Comparison of ENCODE assay signal across 8 cellular contexts in the genomic region with DNA sequence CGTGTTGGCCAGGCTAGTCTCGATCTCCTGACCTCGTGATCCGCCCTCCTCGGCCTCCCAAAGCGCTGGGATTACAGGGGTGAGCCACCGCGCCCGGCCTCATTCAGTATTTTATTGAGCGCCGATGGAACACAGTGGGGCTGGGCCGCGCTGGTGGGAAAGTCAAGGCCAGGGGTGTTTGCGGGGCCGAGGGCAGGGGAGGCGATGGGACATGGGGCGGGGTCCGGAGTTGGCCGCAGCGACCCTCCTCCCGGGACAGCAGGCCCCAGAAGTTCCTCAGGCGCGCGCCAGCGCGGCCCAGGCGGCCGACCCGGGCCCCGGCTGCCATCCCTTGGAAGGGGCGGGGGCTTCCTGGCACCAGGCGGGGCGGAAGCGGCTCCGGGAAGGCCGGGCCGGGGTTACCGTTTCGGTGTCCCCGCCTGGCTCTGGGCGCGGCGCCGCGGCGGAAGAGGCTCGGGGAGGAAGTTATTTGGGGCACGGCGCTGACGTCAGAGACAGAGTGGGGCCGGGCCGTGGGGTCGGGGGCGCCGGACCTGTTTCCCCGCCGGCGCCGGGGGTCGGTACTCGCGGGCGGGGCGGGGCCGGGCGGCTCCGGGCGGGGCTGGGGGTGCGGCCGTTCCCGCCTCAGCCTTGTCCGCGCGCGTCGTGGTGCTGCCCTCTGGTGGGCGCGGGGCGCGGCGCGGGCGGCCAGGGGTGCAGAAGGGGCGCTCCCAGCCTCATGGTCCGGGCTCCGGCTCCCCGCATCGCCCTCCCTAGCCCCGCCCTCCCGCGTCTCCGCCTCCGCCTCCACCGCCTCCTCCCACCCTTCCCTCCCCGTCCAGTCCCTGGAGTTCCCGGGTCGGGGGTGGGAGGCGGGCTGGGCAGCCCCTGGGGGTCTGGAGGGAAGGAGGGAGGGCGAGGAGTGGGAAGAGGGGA. TPM values are rescaled to one million over a fixed set of nuclear protein-coding genes. Genes with fewer than 3 reads are reported as not detected.
DNase-seq lines count a peak whose midpoint lies in the region; FAIRE-seq and TF ChIP-seq lines count a peak whose summit lies in the region.

No MANE protein-coding gene starts in this region.

- H3K9me2 ChIP-seq in Loucy (replicated peaks; ENCODE audit: low read depth, low read length), result no peaks in the 10 kb centered on the region

- no peaks in the 10 kb centered on the region for H3K27me3 ChIP-seq in Loucy (ENCODE audit: insufficient read depth, low read length, poor library complexity, severe bottlenecking)
- no peaks in the 10 kb centered on the region for H3K27me3 ChIP-seq in ovary
- H3K27me3 ChIP-seq in thyroid gland, result no peaks in the 10 kb centered on the region

- H4K20me1 ChIP-seq in Loucy (ENCODE audit: insufficient read depth, low read length, poor library complexity, severe bottlenecking), result no peaks in the 10 kb centered on the region

- H3K4me2 ChIP-seq in Loucy (ENCODE audit: low read depth, low read length, poor library complexity, severe bottlenecking), result peak overlapping the region; percentile 64

- DNase-seq in GDM1 (lab: John Stamatoyannopoulos, UW), result peak; percentile 85
- DNase-seq in H54 (ENCODE audit: insufficient read length, low spot score), result peak; percentile 93
- peak; percentile 68 for DNase-seq in SHP77 treated with DMSO at 0.1 percent for 48 hours (lab: John Stamatoyannopoulos, UW)
- DNase-seq in activated naive CD4-positive, alpha-beta T cell treated with Interleukin-2 at 50 U/mL for 16 hours, result peak; percentile 88
- peak; percentile 86 for DNase-seq in glomerular visceral epithelial cell (ENCODE audit: extremely low spot score)
- DNase-seq in ovary, result peak; percentile 74 to 89 (median 80)
- DNase-seq in thyroid gland, result peak; percentile 79 to 84

- no peak for FAIRE-seq in H54 (lab: Jason Lieb, UNC)

- TF ChIP-seq CTCF in Loucy (conservative IDR thresholded peaks at IDR 0.05; ENCODE audit: low read length) (peak; percentile 11; the same call in 1 of the 2 replicates), ovary (IDR thresholded peaks at IDR 0.05) (peak; percentile 11 to 37 (median 36)), thyroid gland (IDR thresholded peaks at IDR 0.05) (peak in 5 of 6 experiments; percentile 17 to 98 (median 63))

- peak overlapping the region; percentile 74 for H3K4me3 ChIP-seq in Loucy (ENCODE audit: low read length, poor library complexity, severe bottlenecking)
- H3K4me3 ChIP-seq in ovary, result peak overlapping the region; percentile 54
- H3K4me3 ChIP-seq in thyroid gland (replicated peaks in 1 of 3), result peak overlapping the region in 2 of 3 donors; percentile 48 to 52

- H2AFZ ChIP-seq in Loucy (ENCODE audit: low read length), result peak overlapping the region; percentile 87

- no peaks in the 10 kb centered on the region for H3K36me3 ChIP-seq in Loucy (ENCODE audit: insufficient read depth, low read length)
- no peaks in the 10 kb centered on the region for H3K36me3 ChIP-seq in ovary
- no peaks in the 10 kb centered on the region for H3K36me3 ChIP-seq in thyroid gland

- WGBS in ovary, 3 donors, result 2 to 3% (median 3%) methylated on average over 44 to 99 of the region's 99 CpGs
- 4 to 7% methylated on average over 18 to 34 of the region's 99 CpGs for WGBS in thyroid gland, 2 donors

- TF ChIP-seq POLR2A in H54 (IDR thresholded peaks at IDR 0.05; ENCODE audit: low read depth, low read length) (no peak), ovary (IDR thresholded peaks at IDR 0.05) (no peak), thyroid gland (IDR thresholded peaks at IDR 0.05) (no peak)

- H3K9me3 ChIP-seq in Loucy (ENCODE audit: insufficient read depth, low read depth, low read length), result no peaks in the 10 kb centered on the region
- H3K9me3 ChIP-seq in ovary, result no peaks in the 10 kb centered on the region
- no peaks in the 10 kb centered on the region for H3K9me3 ChIP-seq in thyroid gland

- intact Hi-C loops in ovary (cut with DNase I), result no loop called here
- intact Hi-C loops in thyroid gland (cut with DNase I), result no loop called here

- H3K79me2 ChIP-seq in Loucy (ENCODE audit: insufficient read depth, low read length), result no peaks in the 10 kb centered on the region

- H3K27ac ChIP-seq in ovary (no peak overlapping the region), thyroid gland (peak overlapping the region; percentile 10 to 65 (median 65))

- no peak for TF ChIP-seq EP300 in ovary (IDR thresholded peaks at IDR 0.05)

- H3K4me1 ChIP-seq in Loucy (ENCODE audit: insufficient read depth, low read length, poor library complexity, severe bottlenecking) (peaks cover 25% of the 10 kb centered on the region), ovary (ENCODE audit: insufficient read depth) (no peaks in the 10 kb centered on the region), thyroid gland (peaks cover 4 to 24% of the 10 kb centered on the region in 2 donors)

- H3F3A ChIP-seq in Loucy (ENCODE audit: low read depth), result no peaks in the 10 kb centered on the region

- peak overlapping the region; percentile 69 for H3K9ac ChIP-seq in Loucy (ENCODE audit: low read depth, low read length, poor library complexity, severe bottlenecking)

RNA-seq across cellular contexts. Expression of gene PRSS27, which starts 1.0 kb away (rescaled TPM):
- 1 to 10 TPM in 3 of 7 donors, under 1 TPM in 4; 0.46 to 1.3 (median 0.92) TPM for total RNA-seq in ovary
- 1 to 10 TPM in 1 of 2 donors, not detected in 1; 1.3 TPM for polyA plus RNA-seq in ovary
- total RNA-seq in thyroid gland, result 1 to 10 TPM in 3 of 4 donors, not detected in 1; 1.1 to 1.5 (median 1.1) TPM

RNA-seq across cellular contexts. Expression of gene SRRM2, which starts 31.5 kb away (rescaled TPM):
- total RNA-seq in ovary (100 to 1,000 TPM; 300 to 736 (median 470) TPM), thyroid gland (100 to 1,000 TPM; 262 to 378 (median 312) TPM)
- 100 to 1,000 TPM; 524 to 602 TPM for polyA plus RNA-seq in ovary

RNA-seq across cellular contexts. Expression of gene KCTD5, which starts 38.7 kb away (rescaled TPM):
- total RNA-seq in ovary, result 10 to 100 TPM; 12.4 to 19.8 (median 14.3) TPM
- 10 to 100 TPM; 12.2 to 12.4 TPM for polyA plus RNA-seq in ovary
- total RNA-seq in thyroid gland, result 10 to 100 TPM in 3 of 4 donors, 1 to 10 TPM in 1; 8.6 to 23.3 (median 15.1) TPM

RNA-seq across cellular contexts. Expression of gene ELOB, which starts 56.1 kb away (rescaled TPM):
- total RNA-seq in ovary, result 100 to 1,000 TPM; 136 to 498 (median 172) TPM
- polyA plus RNA-seq in ovary, result 100 to 1,000 TPM in 1 of 2 donors, 1 to 10 TPM in 1; 8.9 to 385 TPM
- 100 to 1,000 TPM; 373 to 786 (median 647) TPM for total RNA-seq in thyroid gland

Comparison
In these comparisons a context has a peak if more than half of its experiments do, and no peak if none do; other contexts are left out.
1. CTCF ChIP-seq: peak in every context shown above with its lines; median percentile 63 in thyroid gland; 36 in ovary; 11 in Loucy.
2. H3K27ac ChIP-seq: peak in thyroid gland (3 of 3); none in ovary (0 of 2).
3. Peak in every context shown above with its lines, with median percentiles within 50 percentile points of each other: DNase-seq and H3K4me3 ChIP-seq.